In the genomic region with DNA sequence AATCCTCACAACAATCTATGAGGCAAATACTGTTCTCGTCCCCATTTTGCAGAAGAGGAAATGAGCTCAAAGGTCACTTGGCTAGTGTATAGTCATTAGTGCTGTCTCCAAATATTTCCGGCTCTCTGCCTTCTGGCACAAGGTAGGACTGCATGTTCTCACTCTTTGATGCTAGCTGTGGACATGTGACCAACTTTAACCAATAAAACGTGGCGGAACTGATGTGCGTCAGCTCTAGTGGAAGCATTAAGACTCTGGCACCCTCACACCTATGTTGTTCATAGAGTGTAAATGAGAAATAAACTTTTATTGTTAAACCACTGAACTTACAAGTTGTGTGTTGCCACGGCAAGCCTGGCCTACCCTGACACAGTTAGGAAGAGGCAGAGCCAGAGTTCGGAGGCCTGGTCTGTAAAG, we compare ENCODE assay signal across 16 cellular contexts. TPM values are rescaled to one million over a fixed set of nuclear protein-coding genes. Genes with fewer than 3 reads are reported as not detected.
A peak's percentile ranks its signal among the peaks of the same experiment; 100 is the strongest.
DNase-seq lines count a peak whose midpoint lies in the region; ATAC-seq, FAIRE-seq and TF ChIP-seq lines count a peak whose summit lies in the region.
"Had no signal": no experiment of that assay in that cellular context is flagged by ENCODE, and none has a peak within 500 bp of the region (broad histone marks: within the 10 kb centered on the region; RNA-seq: fewer than 3 reads in every experiment).

No MANE protein-coding gene starts in this region.

- POLR2A ChIA-PET in A549 (lab: Yijun Ruan, JAX): no interaction called here

- H3K27ac ChIP-seq in A549: no peak overlapping the region
- H3K27ac ChIP-seq: psoas muscle had no signal

- no peak for DNase-seq in A549 (ENCODE audit: low read depth in 1 of 2, low spot score in 1 of 2)
- DNase-seq in NOMO-1 treated with dmso at 0.1 percent for 144 hours (lab: John Stamatoyannopoulos, UW; ENCODE audit: unreplicated experiment): peak; percentile 82
- peak in 2 of 3 donors; percentile 53 to 83 for DNase-seq in mucosa of descending colon
- no peak for DNase-seq in NCI-H524 treated with DMSO at 0.1 percent for 48 hours (lab: John Stamatoyannopoulos, UW)
- no peak for DNase-seq in NCI-H510A treated with DMSO at 0.1 percent for 48 hours (lab: John Stamatoyannopoulos, UW)
- no peak for DNase-seq in NCI-H146 (lab: John Stamatoyannopoulos, UW)
- DNase-seq: ACHN; activated naive CD4-positive, alpha-beta T cell treated with anti-CD3 and anti-CD28 coated beads for 36 hours; NCI-H1048; NCI-H526; psoas muscle had no signal

- TF ChIP-seq POLR2A in A549 (IDR thresholded peaks at IDR 0.05; ENCODE audit: low read length): no peak

- H3K4me2 ChIP-seq in A549: no peak overlapping the region

- H3K4me1 ChIP-seq in A549 (peaks cover 21% of the 10 kb centered on the region), mucosa of descending colon (ENCODE audit: low read depth) (peaks cover 28% of the 10 kb centered on the region)

- FAIRE-seq in A549 (lab: Jason Lieb, UNC): no peak
- FAIRE-seq: colon, frontal cortex, GM18507 had no signal

- no peak for ATAC-seq in A549
- ATAC-seq in esophagus mucosa: peak; percentile 39
- ATAC-seq in mucosa of descending colon: peak; percentile 85
- no peak for ATAC-seq in HG03108 (IDR thresholded peaks at IDR 0.05; ENCODE audit: unreplicated experiment)

- intact Hi-C loops in mucosa of descending colon (cut with DNase I, micrococcal nuclease): no loop called here

- no peak for TF ChIP-seq EP300 in A549 (IDR thresholded peaks at IDR 0.05)

- H3K9me3 ChIP-seq in A549 (no peaks in the 10 kb centered on the region), mucosa of descending colon (no peaks in the 10 kb centered on the region)
- H3K9me3 ChIP-seq: psoas muscle had no signal

- 77% methylated on average over 7 of the region's 7 CpGs for WGBS in A549 (ENCODE audit: missing lambda C conversion rate)

- H3K4me3 ChIP-seq in A549: no peak overlapping the region
- H3K4me3 ChIP-seq in mucosa of descending colon: no peak overlapping the region
- H3K4me3 ChIP-seq: psoas muscle had no signal

- no peaks in the 10 kb centered on the region for H3K36me3 ChIP-seq in mucosa of descending colon (ENCODE audit: low read depth)

- TF ChIP-seq RAD21 in A549 (conservative IDR thresholded peaks at IDR 0.05 in 1 of 2, IDR thresholded peaks at IDR 0.05 in 1 of 2): no peak

- no peak for TF ChIP-seq CTCF in A549 (IDR thresholded peaks at IDR 0.05)
- no peak for TF ChIP-seq CTCF in mucosa of descending colon (IDR thresholded peaks at IDR 0.05)

- CTCF ChIA-PET in A549 (lab: Yijun Ruan, JAX): interaction anchor here (0.6 to 1.6 kb wide), 5 partner anchors 15 to 1210 kb away, joined by 3 to 6 read pairs (median 4); no protein-coding TSS in a partner anchor

TF ChIP-seq in A549, 52 proteins besides CTCF, POLR2A, EP300 and RAD21:
- TF ChIP-seq, protein P1, sequence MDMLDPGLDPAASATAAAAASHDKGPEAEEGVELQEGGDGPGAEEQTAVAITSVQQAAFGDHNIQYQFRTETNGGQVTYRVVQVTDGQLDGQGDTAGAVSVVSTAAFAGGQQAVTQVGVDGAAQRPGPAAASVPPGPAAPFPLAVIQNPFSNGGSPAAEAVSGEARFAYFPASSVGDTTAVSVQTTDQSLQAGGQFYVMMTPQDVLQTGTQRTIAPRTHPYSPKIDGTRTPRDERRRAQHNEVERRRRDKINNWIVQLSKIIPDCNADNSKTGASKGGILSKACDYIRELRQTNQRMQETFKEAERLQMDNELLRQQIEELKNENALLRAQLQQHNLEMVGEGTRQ (IDR thresholded peaks at IDR 0.05): peak; percentile 48
- TF ChIP-seq, protein P2, sequence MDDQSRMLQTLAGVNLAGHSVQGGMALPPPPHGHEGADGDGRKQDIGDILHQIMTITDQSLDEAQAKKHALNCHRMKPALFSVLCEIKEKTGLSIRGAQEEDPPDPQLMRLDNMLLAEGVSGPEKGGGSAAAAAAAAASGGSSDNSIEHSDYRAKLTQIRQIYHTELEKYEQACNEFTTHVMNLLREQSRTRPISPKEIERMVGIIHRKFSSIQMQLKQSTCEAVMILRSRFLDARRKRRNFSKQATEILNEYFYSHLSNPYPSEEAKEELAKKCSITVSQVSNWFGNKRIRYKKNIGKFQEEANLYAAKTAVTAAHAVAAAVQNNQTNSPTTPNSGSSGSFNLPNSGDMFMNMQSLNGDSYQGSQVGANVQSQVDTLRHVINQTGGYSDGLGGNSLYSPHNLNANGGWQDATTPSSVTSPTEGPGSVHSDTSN (IDR thresholded peaks at IDR 0.05): no peak
- no peak for TF ChIP-seq CEBPB (IDR thresholded peaks at IDR 0.05)

RNA-seq across cellular contexts. Expression of a gene that starts 5.0 kb away (rescaled TPM):
- polyA plus RNA-seq in A549 (2011; rRNA removed) (3.6 and 3.8 TPM in 2 replicates), A549 (2017; fragmentation: RNase III; extraction: RNeasy Plus Mini Kit Qiagen cat#74134 plus additional on column Dnase treatment) (1.3 to 1.5 TPM (median 1.4 TPM) in 3 replicates)
- 2.7 and 3.6 TPM in 2 replicates for polyA plus RNA-seq in A549 (2012; cell fraction: cytosol; rRNA removed)
- 10.1 and 11.6 TPM in 2 replicates for polyA plus RNA-seq in A549 (2012; cell fraction: nucleus; rRNA removed)
- polyA minus RNA-seq in A549 (2011; rRNA and poly(A)+ RNA removed): 5.2 and 7.1 TPM in 2 replicates
- total RNA-seq in esophagus mucosa (0.52 TPM), mucosa of descending colon (10 to 100 TPM in 1 of 3 donors, 1 to 10 TPM in 2; 3.2 to 10.5 (median 4.0) TPM)

Comparison
In these comparisons a context has a peak if more than half of its experiments do, and no peak if none do; other contexts are left out.
1. ATAC-seq: peak in esophagus mucosa (single experiment) and mucosa of descending colon (single experiment); none in A549 (0 of 2) and HG03108 (single experiment).
2. DNase-seq: peak in NOMO-1 treated with dmso at 0.1 percent for 144 hours (single experiment) and mucosa of descending colon (2 of 3); none in A549 (0 of 2), NCI-H524 treated with DMSO at 0.1 percent for 48 hours (single experiment), NCI-H510A treated with DMSO at 0.1 percent for 48 hours (single experiment) and NCI-H146 (single experiment).